ENCODE assay signal across 8 cellular contexts in genomic region chr6:21665101-21665435, GRCh38.
DNase-seq lines count a peak whose midpoint lies in the region; ATAC-seq and TF ChIP-seq lines count a peak whose summit lies in the region.

No MANE protein-coding gene starts in this region.

- H3K9ac ChIP-seq in mammary epithelial cell (ENCODE audit: insufficient read depth, low read length): no peak overlapping the region

- TF ChIP-seq CTCF in HEK293 (tag by site-specific recombination; IDR thresholded peaks at IDR 0.05): no peak
- TF ChIP-seq CTCF in mammary epithelial cell (conservative IDR thresholded peaks at IDR 0.05 in 1 of 2, IDR thresholded peaks at IDR 0.05 in 1 of 2; ENCODE audit: extremely low read depth in 1 of 2, insufficient read depth in 1 of 2, low read depth in 1 of 2, low read length in 2 of 2): no peak

- peaks cover 5% of the 10 kb centered on the region for H3K36me3 Mint-ChIP-seq in activated CD4-positive, alpha-beta memory T cell treated with anti-CD3 and anti-CD28 coated beads, Interleukin-2, amount 10 ng/mL, durations not matched to agents 7 days and 5 days (ENCODE audit: low read depth)

- H3K36me3 ChIP-seq in HEK293 (ENCODE audit: control insufficient read depth in 2 of 2, insufficient read depth in 1 of 2, low read length in 2 of 2) (no peaks in the 10 kb centered on the region), mammary epithelial cell (ENCODE audit: insufficient read depth, low read length) (no peaks in the 10 kb centered on the region)

- POLR2A ChIA-PET in HEK293 (lab: Yijun Ruan, JAX): interaction anchor here (1.2 kb wide), 1 partner anchor 71 kb away, joined by 8 read pairs; the partner anchor contains the start of gene SOX4
- POLR2A ChIA-PET in activated CD4-positive, alpha-beta memory T cell treated with anti-CD3 and anti-CD28 coated beads, Interleukin-2, amount 10 ng/mL, durations not matched to agents 7 days and 5 days (lab: Charles Lee): no interaction called here

- no peak for ATAC-seq in stimulated activated naive CD8-positive, alpha-beta T cell treated with anti-CD3 and anti-CD28 coated beads, Interleukin-15, amount 100 ng/mL, for 72 hours
- no peak for ATAC-seq in HG02798 (IDR thresholded peaks at IDR 0.05; ENCODE audit: poor library complexity, unreplicated experiment)

- dilution Hi-C loops in mammary epithelial cell (cut with HindIII; ENCODE audit: low sequenced_read_pairs): no loop called here

- no peak for DNase-seq in mammary epithelial cell
- peak; percentile 16 for DNase-seq in iPS-NIHi7 (ENCODE audit: extremely low spot score)
- no peak for DNase-seq in stimulated activated naive CD8-positive, alpha-beta T cell treated with anti-CD3 and anti-CD28 coated beads, Interleukin-15, amount 100 ng/mL, for 72 hours
- DNase-seq in erythroblast (lab: John Stamatoyannopoulos, UW): no peak
- no peak for DNase-seq in activated CD4-positive, alpha-beta memory T cell treated with anti-CD3 and anti-CD28 coated beads, Interleukin-2, amount 10 ng/mL, durations not matched to agents 7 days and 5 days
- no peak for DNase-seq in HuH-7.5 (ENCODE audit: low spot score)

- H3K4me3 Mint-ChIP-seq in stimulated activated naive CD8-positive, alpha-beta T cell treated with anti-CD3 and anti-CD28 coated beads, Interleukin-15, amount 100 ng/mL, for 72 hours: peak overlapping the region; percentile 67 to 84
- no peak overlapping the region for H3K4me3 Mint-ChIP-seq in activated CD4-positive, alpha-beta memory T cell treated with anti-CD3 and anti-CD28 coated beads, Interleukin-2, amount 10 ng/mL, durations not matched to agents 7 days and 5 days

- no peaks in the 10 kb centered on the region for H4K20me1 ChIP-seq in mammary epithelial cell (ENCODE audit: insufficient read depth, low read length)

- no peak for TF ChIP-seq POLR2A in erythroblast (IDR thresholded peaks at IDR 0.05; ENCODE audit: low read length)

- H3K4me2 ChIP-seq in mammary epithelial cell (ENCODE audit: insufficient read depth, low read depth, low read length): peak overlapping the region; percentile 98

- peak overlapping the region in 1 of 2 donors; percentile 7 for H3K27ac Mint-ChIP-seq in stimulated activated naive CD8-positive, alpha-beta T cell treated with anti-CD3 and anti-CD28 coated beads, Interleukin-15, amount 100 ng/mL, for 72 hours
- H3K27ac Mint-ChIP-seq in activated CD4-positive, alpha-beta memory T cell treated with anti-CD3 and anti-CD28 coated beads, Interleukin-2, amount 10 ng/mL, durations not matched to agents 7 days and 5 days: no peak overlapping the region

- CTCF ChIA-PET in HEK293 (lab: Yijun Ruan, JAX): no interaction called here
- CTCF ChIA-PET in mammary epithelial cell (lab: Charles Lee; ENCODE audit: low non-redundant PET): no interaction called here
- CTCF ChIA-PET in activated CD4-positive, alpha-beta memory T cell treated with anti-CD3 and anti-CD28 coated beads, Interleukin-2, amount 10 ng/mL, durations not matched to agents 7 days and 5 days (lab: Charles Lee): interaction anchor here (0.6 kb wide), 1 partner anchor 94 kb away, joined by 3 read pairs; no protein-coding TSS in a partner anchor

- peak overlapping the region; percentile 96 for H2AFZ ChIP-seq in mammary epithelial cell (ENCODE audit: low read depth, low read length)

- intact Hi-C loops in mammary epithelial cell (cut with micrococcal nuclease): loop anchor here (10.0 kb wide), 1 partner anchor 270 kb away; no protein-coding TSS in a partner anchor

- H3K27ac ChIP-seq in HEK293 (ENCODE audit: extremely low read depth, low read depth, low read length) (no peak overlapping the region), mammary epithelial cell (ENCODE audit: insufficient read depth, low read depth, low read length) (no peak overlapping the region)

- peaks cover 82% of the 10 kb centered on the region for H3K27me3 Mint-ChIP-seq in stimulated activated naive CD8-positive, alpha-beta T cell treated with anti-CD3 and anti-CD28 coated beads, Interleukin-15, amount 100 ng/mL, for 72 hours
- peaks cover 60% of the 10 kb centered on the region for H3K27me3 Mint-ChIP-seq in activated CD4-positive, alpha-beta memory T cell treated with anti-CD3 and anti-CD28 coated beads, Interleukin-2, amount 10 ng/mL, durations not matched to agents 7 days and 5 days

- WGBS in mammary epithelial cell (ENCODE audit: low coverage, missing lambda C conversion rate): 23% methylated on average over 10 of the region's 11 CpGs

- peaks cover 22% of the 10 kb centered on the region for H3K27me3 ChIP-seq in mammary epithelial cell (ENCODE audit: insufficient read depth, low read length)

- H3K79me2 ChIP-seq in mammary epithelial cell (ENCODE audit: insufficient read depth, low read length): no peaks in the 10 kb centered on the region

- H3K4me1 Mint-ChIP-seq in stimulated activated naive CD8-positive, alpha-beta T cell treated with anti-CD3 and anti-CD28 coated beads, Interleukin-15, amount 100 ng/mL, for 72 hours: peaks cover 34% of the 10 kb centered on the region
- peaks cover 7% of the 10 kb centered on the region for H3K4me1 Mint-ChIP-seq in activated CD4-positive, alpha-beta memory T cell treated with anti-CD3 and anti-CD28 coated beads, Interleukin-2, amount 10 ng/mL, durations not matched to agents 7 days and 5 days

- H3K9me3 ChIP-seq in HEK293 (ENCODE audit: control insufficient read depth, insufficient read depth, low read depth, low read length): no peaks in the 10 kb centered on the region
- no peaks in the 10 kb centered on the region for H3K9me3 ChIP-seq in mammary epithelial cell (replicated peaks; ENCODE audit: insufficient read depth, low read length)

- in situ Hi-C loops in mammary epithelial cell (cut with MboI; ENCODE audit: low sequenced_read_pairs in 2 of 2): no loop called here

- H3K4me3 ChIP-seq in HEK293 (ENCODE audit: low read depth, low read length): peak overlapping the region; percentile 50; the same call in 1 of the 2 replicates
- peak overlapping the region; percentile 48 to 59 (median 53) for H3K4me3 ChIP-seq in mammary epithelial cell (replicated peaks in 1 of 3; ENCODE audit: insufficient read depth in 1 of 3, low read depth in 2 of 3, low read length in 3 of 3)

- BruUV-seq in mammary epithelial cell (replicated peaks; lab: Mats Ljungman, UMichigan): no TSS peak

- H3K9me3 Mint-ChIP-seq in stimulated activated naive CD8-positive, alpha-beta T cell treated with anti-CD3 and anti-CD28 coated beads, Interleukin-15, amount 100 ng/mL, for 72 hours: no peaks in the 10 kb centered on the region
- H3K9me3 Mint-ChIP-seq in activated CD4-positive, alpha-beta memory T cell treated with anti-CD3 and anti-CD28 coated beads, Interleukin-2, amount 10 ng/mL, durations not matched to agents 7 days and 5 days: no peaks in the 10 kb centered on the region

- peaks cover 8% of the 10 kb centered on the region for H3K4me1 ChIP-seq in HEK293 (ENCODE audit: control insufficient read depth, insufficient read depth, low read length)
- peaks cover 19% of the 10 kb centered on the region for H3K4me1 ChIP-seq in mammary epithelial cell (ENCODE audit: insufficient read depth, low read length)

TF ChIP-seq in HEK293, 187 proteins besides CTCF, POLR2A, EP300 and RAD21 (continues in another document):
- TF ChIP-seq ZBTB10 (tag by site-specific recombination; IDR thresholded peaks at IDR 0.05) (no peak), REPIN1 (tag by site-specific recombination; IDR thresholded peaks at IDR 0.05; ENCODE audit: low read depth) (no peak), ZNF585B (tag by site-specific recombination; IDR thresholded peaks at IDR 0.05) (no peak), ZNF121 (tag by site-specific recombination; IDR thresholded peaks at IDR 0.05) (no peak), MYNN (tag by site-specific recombination; IDR thresholded peaks at IDR 0.05; ENCODE audit: borderline replicate concordance) (no peak)
- TF ChIP-seq, protein P1, sequence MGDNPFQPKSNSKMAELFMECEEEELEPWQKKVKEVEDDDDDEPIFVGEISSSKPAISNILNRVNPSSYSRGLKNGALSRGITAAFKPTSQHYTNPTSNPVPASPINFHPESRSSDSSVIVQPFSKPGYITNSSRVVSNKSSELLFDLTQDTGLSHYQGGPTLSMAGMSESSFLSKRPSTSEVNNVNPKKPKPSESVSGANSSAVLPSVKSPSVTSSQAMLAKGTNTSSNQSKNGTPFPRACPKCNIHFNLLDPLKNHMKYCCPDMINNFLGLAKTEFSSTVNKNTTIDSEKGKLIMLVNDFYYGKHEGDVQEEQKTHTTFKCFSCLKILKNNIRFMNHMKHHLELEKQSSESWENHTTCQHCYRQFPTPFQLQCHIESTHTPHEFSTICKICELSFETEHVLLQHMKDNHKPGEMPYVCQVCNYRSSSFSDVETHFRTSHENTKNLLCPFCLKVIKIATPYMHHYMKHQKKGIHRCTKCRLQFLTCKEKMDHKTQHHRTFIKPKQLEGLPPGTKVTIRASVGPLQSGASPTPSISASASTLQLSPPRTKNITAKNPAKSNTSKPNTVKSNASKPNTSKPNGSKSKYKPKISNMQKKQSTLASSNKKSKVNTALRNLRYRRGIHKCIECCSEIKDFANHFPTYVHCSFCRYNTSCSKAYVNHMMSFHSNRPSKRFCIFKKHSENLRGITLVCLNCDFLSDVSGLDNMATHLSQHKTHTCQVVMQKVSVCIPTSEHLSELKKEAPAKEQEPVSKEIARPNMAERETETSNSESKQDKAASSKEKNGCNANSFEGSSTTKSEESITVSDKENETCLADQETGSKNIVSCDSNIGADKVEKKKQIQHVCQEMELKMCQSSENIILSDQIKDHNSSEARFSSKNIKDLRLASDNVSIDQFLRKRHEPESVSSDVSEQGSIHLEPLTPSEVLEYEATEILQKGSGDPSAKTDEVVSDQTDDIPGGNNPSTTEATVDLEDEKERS (tag by site-specific recombination; IDR thresholded peaks at IDR 0.05): no peak
